30 cellular contexts compared by ENCODE assay signal in genomic region chr15:70659662-70660061, GRCh38.
"Had no signal": no experiment of that assay in that cellular context is flagged by ENCODE, and none has a peak within 500 bp of the region (broad histone marks: within the 10 kb centered on the region; RNA-seq: fewer than 3 reads in every experiment).

No MANE protein-coding gene starts in this region.

- H3K4me2 ChIP-seq: neural progenitor cell had no signal

- H3K4me3 Mint-ChIP-seq: naive thymus-derived CD8-positive, alpha-beta T cell; nephron progenitor cell; neural progenitor cell; stimulated activated memory B cell treated with anti-CD40 and anti-IgM and Interleukin-4, amounts not matched to agents 10 μg/mL and 1 μg/mL and 100 μg/mL, for 72 hours; stimulated activated naive CD8-positive, alpha-beta T cell treated with anti-CD3 and anti-CD28 coated beads, Interleukin-15, amount 100 ng/mL, for 72 hours; type B pancreatic cell had no signal

- H3K4me1 Mint-ChIP-seq: nephron progenitor cell, neural progenitor cell had no signal

- H3K4me1 ChIP-seq: neural progenitor cell, parathyroid adenoma, psoas muscle, right lobe of liver, sigmoid colon, suprapubic skin, testis, tibial artery, transverse colon, vagina had no signal

- H3K4me3 ChIP-seq: neural progenitor cell, ovary, psoas muscle, right lobe of liver, sigmoid colon, suprapubic skin, testis, tibial artery, transverse colon, upper lobe of right lung, vagina had no signal

- H3K27me3 ChIP-seq: neural progenitor cell, ovary, right lobe of liver, sigmoid colon, suprapubic skin, testis, tibial artery, transverse colon, upper lobe of right lung, vagina had no signal

- H3K27me3 Mint-ChIP-seq: natural killer cell treated with Interleukin-12 subunit alpha and Interleukin-12 subunit beta and Interleukin-15 and Interleukin-18, amount 100 ng/mL, for 72 hours; progenitor cell of endocrine pancreas; stimulated activated memory B cell treated with anti-CD40 and anti-IgM and Interleukin-4, amounts not matched to agents 10 μg/mL and 1 μg/mL and 100 μg/mL, for 72 hours; stimulated activated naive CD8-positive, alpha-beta T cell treated with anti-CD3 and anti-CD28 coated beads, Interleukin-15, amount 100 ng/mL, for 72 hours; type B pancreatic cell had no signal

- H3K36me3 ChIP-seq: ovary had no signal

- H3K9me3 ChIP-seq: ovary, psoas muscle, right lobe of liver, sigmoid colon, suprapubic skin, testis, tibial artery, transverse colon, upper lobe of right lung, vagina had no signal

- H3K36me3 Mint-ChIP-seq: naive thymus-derived CD8-positive, alpha-beta T cell; natural killer cell treated with Interleukin-12 subunit alpha and Interleukin-12 subunit beta and Interleukin-15 and Interleukin-18, amount 100 ng/mL, for 72 hours; stimulated activated memory B cell treated with anti-CD40 and anti-IgM and Interleukin-4, amounts not matched to agents 10 μg/mL and 1 μg/mL and 100 μg/mL, for 72 hours had no signal

- H3K79me2 ChIP-seq: parathyroid adenoma had no signal

- DNase-seq: naive thymus-derived CD8-positive, alpha-beta T cell; nephron progenitor cell; occipital lobe; ovary; posterior cingulate gyrus; psoas muscle; right cardiac atrium; right lobe of liver; sigmoid colon; small intestine; stimulated activated CD4-positive, alpha-beta T cell treated with anti-CD3 and anti-CD28 coated beads, Interleukin-15, amount 100 ng/mL, for 24 hours; stimulated activated CD4-positive, alpha-beta T cell treated with anti-CD3 and anti-CD28 coated beads, Interleukin-4, amount 100 ng/mL, for 1 hour; stimulated activated CD4-positive, alpha-beta T cell treated with anti-CD3 and anti-CD28 coated beads, Interleukin-4, amount 100 ng/mL, for 4 hours; stimulated activated CD8-positive, alpha-beta memory T cell treated with anti-CD3 and anti-CD28 coated beads, Interleukin-4, amount 100 ng/mL, for 48 hours; stimulated activated naive CD4-positive, alpha-beta T cell; stimulated activated naive CD8-positive, alpha-beta T cell treated with anti-CD3 and anti-CD28 coated beads, Interleukin-15, amount 100 ng/mL, for 72 hours; stimulated activated naive CD8-positive, alpha-beta T cell treated with anti-CD3 and anti-CD28 coated beads, Interleukin-15, Interleukin-2, amounts not matched to agents 100 U/mL and 50 U/mL, for 24 hours; substantia nigra; testis; tibial artery; transverse colon; upper lobe of right lung had no signal

- H3K27ac ChIP-seq: neural progenitor cell, ovary, parathyroid adenoma, psoas muscle, right lobe of liver, sigmoid colon, suprapubic skin, testis, tibial artery, transverse colon, upper lobe of right lung, vagina had no signal

- H3K27ac Mint-ChIP-seq: naive thymus-derived CD8-positive, alpha-beta T cell; natural killer cell treated with Interleukin-12 subunit alpha and Interleukin-12 subunit beta and Interleukin-15 and Interleukin-18, amount 100 ng/mL, for 72 hours; nephron progenitor cell; neural progenitor cell; progenitor cell of endocrine pancreas; stimulated activated memory B cell treated with anti-CD40 and anti-IgM and Interleukin-4, amounts not matched to agents 10 μg/mL and 1 μg/mL and 100 μg/mL, for 72 hours; stimulated activated naive CD8-positive, alpha-beta T cell treated with anti-CD3 and anti-CD28 coated beads, Interleukin-15, amount 100 ng/mL, for 72 hours; type B pancreatic cell had no signal

- H3K9ac ChIP-seq: neural progenitor cell, parathyroid adenoma had no signal

- H3K9me3 Mint-ChIP-seq: naive thymus-derived CD8-positive, alpha-beta T cell; natural killer cell treated with Interleukin-12 subunit alpha and Interleukin-12 subunit beta and Interleukin-15 and Interleukin-18, amount 100 ng/mL, for 72 hours; nephron progenitor cell; neural progenitor cell; stimulated activated memory B cell treated with anti-CD40 and anti-IgM and Interleukin-4, amounts not matched to agents 10 μg/mL and 1 μg/mL and 100 μg/mL, for 72 hours; stimulated activated naive CD8-positive, alpha-beta T cell treated with anti-CD3 and anti-CD28 coated beads, Interleukin-15, amount 100 ng/mL, for 72 hours; type B pancreatic cell had no signal

- H2AFZ ChIP-seq: neural progenitor cell, parathyroid adenoma had no signal

- ATAC-seq: naive thymus-derived CD8-positive, alpha-beta T cell; natural killer cell treated with Interleukin-12 subunit alpha and Interleukin-12 subunit beta and Interleukin-15 and Interleukin-18, amount 100 ng/mL, for 72 hours; psoas muscle; right cardiac atrium; right lobe of liver; stimulated activated memory B cell treated with anti-CD40 and anti-IgM and Interleukin-4, amounts not matched to agents 10 μg/mL and 1 μg/mL and 100 μg/mL, for 72 hours; stimulated activated naive CD8-positive, alpha-beta T cell treated with anti-CD3 and anti-CD28 coated beads, Interleukin-15, amount 100 ng/mL, for 72 hours; stimulated activated naive CD8-positive, alpha-beta T cell treated with anti-CD3 and anti-CD28 coated beads, Interleukin-15, Interleukin-2, amounts not matched to agents 100 U/mL and 50 U/mL, for 24 hours; upper lobe of right lung had no signal
